ENCODE assay signal across 8 cellular contexts in the genomic region with DNA sequence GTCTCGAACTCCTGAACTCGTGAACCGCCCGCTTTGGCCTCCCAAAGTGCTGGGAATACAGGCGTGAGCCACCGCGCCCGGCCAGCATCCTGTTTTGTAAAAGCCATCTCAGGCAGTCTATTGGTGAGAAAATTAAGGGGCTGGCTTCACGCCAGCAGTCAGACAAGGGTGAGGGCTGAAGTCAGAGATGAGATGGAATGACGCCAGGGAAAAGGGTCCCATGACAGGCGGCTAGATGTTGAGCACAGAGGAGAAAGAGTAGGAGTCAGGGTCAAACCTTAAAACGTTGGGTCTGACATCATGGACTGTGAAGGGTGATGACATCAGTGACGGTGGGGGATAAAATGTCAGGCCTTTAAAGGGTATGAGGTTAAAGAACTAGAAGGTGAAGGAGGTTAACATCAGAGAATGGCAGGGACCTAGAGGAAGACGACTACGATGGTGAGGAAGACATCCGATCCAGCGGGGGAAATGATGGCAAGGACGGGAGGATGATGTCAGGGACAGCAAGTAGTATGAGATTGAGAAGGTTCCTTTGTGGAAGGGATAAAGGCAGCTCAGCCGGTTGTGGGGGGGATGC. TPM values are rescaled to one million over a fixed set of nuclear protein-coding genes. Genes with fewer than 3 reads are reported as not detected.
A peak's percentile ranks its signal among the peaks of the same experiment; 100 is the strongest.
DNase-seq lines count a peak whose midpoint lies in the region; ATAC-seq and TF ChIP-seq lines count a peak whose summit lies in the region.

No MANE protein-coding gene starts in this region.

- no peak for TF ChIP-seq CTCF in CD4-positive, alpha-beta T cell (IDR thresholded peaks at IDR 0.05)
- TF ChIP-seq CTCF in lung (IDR thresholded peaks at IDR 0.05; ENCODE audit: control extremely low read depth, extremely low read depth) (no peak), thyroid gland (IDR thresholded peaks at IDR 0.05) (no peak)

- H3K27me3 ChIP-seq in CD4-positive, alpha-beta T cell (ENCODE audit: control insufficient read depth, insufficient read depth, low read length) = no peaks in the 10 kb centered on the region
- H3K27me3 ChIP-seq in SJCRH30 (no peaks in the 10 kb centered on the region), lung (ENCODE audit: control insufficient read depth, insufficient read depth) (no peaks in the 10 kb centered on the region), thyroid gland (no peaks in the 10 kb centered on the region)

- H3K36me3 Mint-ChIP-seq in CD4-positive, alpha-beta T cell (ENCODE audit: low read depth) = peaks cover 50% of the 10 kb centered on the region
- peaks cover 46% of the 10 kb centered on the region for H3K36me3 Mint-ChIP-seq in central memory CD8-positive, alpha-beta T cell (ENCODE audit: insufficient read depth)

- peak in 7 of 10 experiments; percentile 3 to 54 (median 21) for DNase-seq in CD4-positive, alpha-beta T cell
- DNase-seq in SJCRH30 = peak; percentile 68 to 77
- no peak for DNase-seq in central memory CD8-positive, alpha-beta T cell (ENCODE audit: low spot score in 2 of 2)
- peak; percentile 39 for DNase-seq in lung (ENCODE audit: low spot score)
- DNase-seq in thyroid gland = peak; percentile 8 to 24

- peak overlapping the region; percentile 98 for H3K27ac Mint-ChIP-seq in CD4-positive, alpha-beta T cell
- peak overlapping the region; percentile 91 for H3K27ac Mint-ChIP-seq in central memory CD8-positive, alpha-beta T cell (ENCODE audit: low read depth)

- CTCF ChIA-PET in CD4-positive, alpha-beta T cell (lab: Charles Lee) = interaction anchor here (1.3 kb wide), 1 partner anchor 34 kb away, joined by 4 read pairs; a partner anchor contains a TSS

- H3K4me3 Mint-ChIP-seq in CD4-positive, alpha-beta T cell = peak overlapping the region; percentile 98
- peak overlapping the region; percentile 88 for H3K4me3 Mint-ChIP-seq in central memory CD8-positive, alpha-beta T cell

- H3K36me3 ChIP-seq in SJCRH30 (peaks cover 43% of the 10 kb centered on the region), lung (ENCODE audit: control insufficient read depth in 2 of 2, insufficient read depth in 2 of 2, low read length in 2 of 2) (peaks cover 0 to 10% of the 10 kb centered on the region in 2 donors), thyroid gland (peaks cover 19 to 28% of the 10 kb centered on the region in 2 donors)

- POLR2A ChIA-PET in CD4-positive, alpha-beta T cell (lab: Charles Lee) = interaction anchor here (0.7 to 3.1 kb wide), 39 partner anchors 8 to 1356 kb away, joined by 3 to 101 read pairs (median 4); a partner anchor contains a TSS

- H3K9me3 Mint-ChIP-seq in CD4-positive, alpha-beta T cell = no peaks in the 10 kb centered on the region
- H3K9me3 Mint-ChIP-seq in central memory CD8-positive, alpha-beta T cell = no peaks in the 10 kb centered on the region

- no peaks in the 10 kb centered on the region for H3K9me3 ChIP-seq in CD4-positive, alpha-beta T cell (ENCODE audit: control insufficient read depth, low read length)
- no peaks in the 10 kb centered on the region for H3K9me3 ChIP-seq in SJCRH30 (replicated peaks)
- H3K9me3 ChIP-seq in lung (ENCODE audit: control insufficient read depth in 2 of 2, insufficient read depth in 1 of 2, low read length in 1 of 2) = peaks cover 0 to 9% of the 10 kb centered on the region in 2 donors
- H3K9me3 ChIP-seq in thyroid gland = no peaks in the 10 kb centered on the region

- H3K4me1 ChIP-seq in SJCRH30 = peaks cover 6% of the 10 kb centered on the region
- no peaks in the 10 kb centered on the region for H3K4me1 ChIP-seq in lung (ENCODE audit: control insufficient read depth in 2 of 2, insufficient read depth in 2 of 2, low read length in 2 of 2)
- H3K4me1 ChIP-seq in thyroid gland = peaks cover 5 to 12% of the 10 kb centered on the region in 2 donors

- ATAC-seq in CD4-positive, alpha-beta T cell (ENCODE audit: poor library complexity) = peak; percentile 25
- ATAC-seq in HG03354 (IDR thresholded peaks at IDR 0.05; ENCODE audit: poor library complexity, severe bottlenecking, unreplicated experiment) (peak; percentile 6), lung (ENCODE audit: insufficient read depth, low FRiP score) (peak; percentile 3), GM19452 (IDR thresholded peaks at IDR 0.05; ENCODE audit: unreplicated experiment) (no peak), GM21723 (IDR thresholded peaks at IDR 0.05; ENCODE audit: unreplicated experiment) (no peak)
- peak; percentile 25 for ATAC-seq in central memory CD8-positive, alpha-beta T cell (replicated peaks; ENCODE audit: extremely low read depth, poor library complexity, severe bottlenecking)

- WGBS in lung, 2 donors = 26 to 49% methylated on average over 18 to 19 of the region's 19 CpGs
- WGBS in thyroid gland, 2 donors = 35 to 39% methylated on average over 16 to 19 of the region's 19 CpGs

- H3K27me3 Mint-ChIP-seq in CD4-positive, alpha-beta T cell = no peaks in the 10 kb centered on the region
- no peaks in the 10 kb centered on the region for H3K27me3 Mint-ChIP-seq in central memory CD8-positive, alpha-beta T cell

- peaks cover 22% of the 10 kb centered on the region for H3K4me1 Mint-ChIP-seq in CD4-positive, alpha-beta T cell (ENCODE audit: low read depth)
- H3K4me1 Mint-ChIP-seq in central memory CD8-positive, alpha-beta T cell = peaks cover 16% of the 10 kb centered on the region

- peak overlapping the region; percentile 99 for H3K4me3 ChIP-seq in SJCRH30
- H3K4me3 ChIP-seq in lung = no peak overlapping the region
- peak overlapping the region in 1 of 3 donors; percentile 50 for H3K4me3 ChIP-seq in thyroid gland (replicated peaks in 1 of 3)

- intact Hi-C loops in CD4-positive, alpha-beta T cell (cut with DNase I, micrococcal nuclease) = loop anchor here (1.0 to 10.0 kb wide), 4 partner anchors 34 to 99 kb away; a partner anchor contains a TSS
- intact Hi-C loops in thyroid gland (cut with DNase I) = no loop called here

- TF ChIP-seq POLR2A in thyroid gland (IDR thresholded peaks at IDR 0.05) = no peak

- peak overlapping the region; percentile 99 for H3K27ac ChIP-seq in CD4-positive, alpha-beta T cell (ENCODE audit: low read depth, low read length)
- H3K27ac ChIP-seq in SJCRH30 (peak overlapping the region; percentile 100), lung (ENCODE audit: low read depth in 1 of 2, low read length in 1 of 2) (peak overlapping the region; percentile 86 to 90), thyroid gland (peak overlapping the region; percentile 86 to 99 (median 95))

RNA-seq across cellular contexts. Expression of a gene that starts 0.5 kb away (rescaled TPM):
- total RNA-seq in CD4-positive, alpha-beta T cell = 100 to 1,000 TPM; 351 to 377 TPM
- 117 and 135 TPM in 2 replicates for total RNA-seq in SJCRH30 (2014; rRNA removed; shearing (Covaris generic))
- total RNA-seq in lung = 100 to 1,000 TPM; 117 to 346 TPM
- 100 to 1,000 TPM; 211 to 223 TPM for polyA plus RNA-seq in lung
- 100 to 1,000 TPM; 122 to 250 (median 177) TPM for total RNA-seq in thyroid gland

RNA-seq across cellular contexts. Expression of a gene that starts 23.5 kb away (rescaled TPM):
- 10 to 100 TPM; 37.9 to 43.4 TPM for total RNA-seq in CD4-positive, alpha-beta T cell
- total RNA-seq in SJCRH30 (2014; rRNA removed; shearing (Covaris generic)) = 19.9 and 23.6 TPM in 2 replicates
- total RNA-seq in lung = 100 to 1,000 TPM in 1 of 2 donors, 10 to 100 TPM in 1; 50.7 to 182 TPM
- 100 to 1,000 TPM; 156 to 175 TPM for polyA plus RNA-seq in lung
- 100 to 1,000 TPM; 134 to 181 (median 171) TPM for total RNA-seq in thyroid gland

RNA-seq across cellular contexts. Expression of a gene that starts 34.3 kb away (rescaled TPM):
- total RNA-seq in CD4-positive, alpha-beta T cell = 10 to 100 TPM; 26.7 to 30.5 TPM
- total RNA-seq in SJCRH30 (2014; rRNA removed; shearing (Covaris generic)) = 4.3 and 4.6 TPM in 2 replicates
- 10 to 100 TPM in 1 of 2 donors, 1 to 10 TPM in 1; 8.2 to 15.2 TPM for total RNA-seq in lung
- polyA plus RNA-seq in lung = 10 to 100 TPM in 1 of 2 donors, 1 to 10 TPM in 1; 5.6 to 12.1 TPM
- total RNA-seq in thyroid gland = 10 to 100 TPM in 3 of 4 donors, 1 to 10 TPM in 1; 9.4 to 16.5 (median 12.2) TPM

RNA-seq across cellular contexts. Expression of a gene that starts 52.2 kb away (rescaled TPM):
- 10 to 100 TPM; 38.1 to 41.1 TPM for total RNA-seq in CD4-positive, alpha-beta T cell
- 61.7 and 71.9 TPM in 2 replicates for total RNA-seq in SJCRH30 (2014; rRNA removed; shearing (Covaris generic))
- total RNA-seq in lung = 100 to 1,000 TPM in 1 of 2 donors, 10 to 100 TPM in 1; 41.5 to 154 TPM
- 100 to 1,000 TPM; 162 to 254 TPM for polyA plus RNA-seq in lung
- total RNA-seq in thyroid gland = 10 to 100 TPM; 11.0 to 43.5 (median 35.5) TPM

Comparison
In these comparisons a context has a peak if more than half of its experiments do, and no peak if none do; other contexts are left out.
1. ATAC-seq: peak in CD4-positive, alpha-beta T cell (single experiment), HG03354 (single experiment), central memory CD8-positive, alpha-beta T cell (single experiment) and lung (single experiment); none in GM19452 (single experiment) and GM21723 (single experiment).
2. DNase-seq: peak in CD4-positive, alpha-beta T cell (7 of 10), SJCRH30 (2 of 2), lung (single experiment) and thyroid gland (2 of 2); none in central memory CD8-positive, alpha-beta T cell (0 of 2).
3. Peak in every context shown above with its lines, with median percentiles within 50 percentile points of each other: H3K27ac ChIP-seq.